In the genomic region with DNA sequence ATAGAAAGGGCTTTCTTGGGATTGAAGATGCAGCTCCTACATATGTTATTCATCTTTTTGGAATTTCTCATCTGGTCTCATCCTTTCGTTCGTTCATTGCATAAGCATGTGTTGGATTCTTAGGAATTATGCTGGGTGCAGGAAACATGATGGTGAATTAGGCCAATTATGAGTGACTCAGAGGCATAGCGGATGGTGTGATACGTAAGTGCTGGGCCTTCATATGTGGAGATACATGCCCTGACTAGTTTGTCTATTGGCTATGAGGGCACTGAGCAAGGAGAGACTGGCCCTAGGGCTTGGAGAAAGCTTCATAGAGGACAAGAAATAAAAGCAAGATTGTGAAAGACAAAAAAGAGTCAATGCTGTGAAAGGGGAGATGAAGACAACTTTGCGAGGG, we compare ENCODE assay signal across 14 cellular contexts.
DNase-seq lines count a peak whose midpoint lies in the region; FAIRE-seq and TF ChIP-seq lines count a peak whose summit lies in the region.
"Had no signal": no experiment of that assay in that cellular context is flagged by ENCODE, and none has a peak within 500 bp of the region (broad histone marks: within the 10 kb centered on the region; RNA-seq: fewer than 3 reads in every experiment).

No MANE protein-coding gene starts in this region.

- peak overlapping the region; percentile 10 for H3K9ac ChIP-seq in keratinocyte (ENCODE audit: control insufficient read depth, extremely low read depth, insufficient read depth, low read length)
- H3K9ac ChIP-seq: parathyroid adenoma had no signal

- TF ChIP-seq CTCF in brain microvascular endothelial cell (IDR thresholded peaks at IDR 0.05; ENCODE audit: low read depth, low read length, missing control alignments) (no peak), keratinocyte (optimal IDR thresholded peaks at IDR 0.05 in 1 of 3, IDR thresholded peaks at IDR 0.05 in 1 of 3, conservative IDR thresholded peaks at IDR 0.05 in 1 of 3; ENCODE audit: extremely low read depth in 1 of 3, insufficient read depth in 2 of 3, low read length in 3 of 3) (no peak)

- no peaks in the 10 kb centered on the region for H3K36me3 ChIP-seq in brain microvascular endothelial cell (replicated peaks)
- no peaks in the 10 kb centered on the region for H3K36me3 ChIP-seq in keratinocyte (ENCODE audit: control insufficient read depth in 2 of 2, extremely low read depth in 1 of 2, insufficient read depth in 2 of 2, low read length in 2 of 2)
- no peaks in the 10 kb centered on the region for H3K36me3 ChIP-seq in small intestine (ENCODE audit: control insufficient read depth in 2 of 2, insufficient read depth in 2 of 2, low read length in 2 of 2)
- H3K36me3 ChIP-seq: uterus had no signal

- peak overlapping the region; percentile 70 for H3K4me2 ChIP-seq in keratinocyte (ENCODE audit: control insufficient read depth, extremely low read depth, insufficient read depth, low read depth, low read length)

- WGBS in small intestine, 3 donors: 87 to 90% (median 90%) methylated on average over 5 of the region's 5 CpGs

- dilution Hi-C loops in keratinocyte (cut with MboI; ENCODE audit: extremely low pct_ligation_motif_present, low sequenced_read_pairs): no loop called here

- H3K79me2 ChIP-seq in keratinocyte (ENCODE audit: control insufficient read depth, insufficient read depth, low read length): no peaks in the 10 kb centered on the region
- H3K79me2 ChIP-seq: parathyroid adenoma had no signal

- in situ Hi-C loops in brain microvascular endothelial cell (cut with HindIII; ENCODE audit: low pct_ligation_motif_present, low sequenced_read_pairs): no loop called here

- H3K4me3 ChIP-seq in brain microvascular endothelial cell (ENCODE audit: low read depth, low read length) (no peak overlapping the region), keratinocyte (ENCODE audit: control insufficient read depth in 2 of 3, extremely low read depth in 1 of 3, insufficient read depth in 2 of 3, low read depth in 1 of 3, low read length in 3 of 3) (peak overlapping the region in 2 of 3 experiments; percentile 1 to 37), small intestine (ENCODE audit: low read depth in 1 of 2, low read length in 2 of 2) (no peak overlapping the region)
- H3K4me3 ChIP-seq: uterus had no signal

- H3K27me3 ChIP-seq in brain microvascular endothelial cell (replicated peaks) (no peaks in the 10 kb centered on the region), keratinocyte (ENCODE audit: control insufficient read depth, extremely low read depth, insufficient read depth, low read length) (no peaks in the 10 kb centered on the region), small intestine (ENCODE audit: control insufficient read depth in 2 of 2, insufficient read depth in 2 of 2, low read length in 2 of 2) (no peaks in the 10 kb centered on the region)
- H3K27me3 ChIP-seq: uterus had no signal

- H2AFZ ChIP-seq in keratinocyte (ENCODE audit: control insufficient read depth, low read length): peak overlapping the region; percentile 55
- H2AFZ ChIP-seq: parathyroid adenoma had no signal

- H3K4me1 ChIP-seq in keratinocyte (ENCODE audit: control insufficient read depth, extremely low read depth, insufficient read depth, low read length) (peaks cover 28% of the 10 kb centered on the region), small intestine (ENCODE audit: control insufficient read depth in 2 of 2, insufficient read depth in 1 of 2, low read depth in 1 of 2, low read length in 1 of 2) (no peaks in the 10 kb centered on the region)
- H3K4me1 ChIP-seq: parathyroid adenoma, uterus had no signal

- no peaks in the 10 kb centered on the region for H3K9me3 ChIP-seq in keratinocyte (ENCODE audit: control insufficient read depth, low read depth, low read length)
- H3K9me3 ChIP-seq in small intestine (ENCODE audit: control insufficient read depth, low read depth): no peaks in the 10 kb centered on the region
- H3K9me3 ChIP-seq: uterus had no signal

- DNase-seq in AG08395 (ENCODE audit: low spot score) (peak; percentile 76), HT1080 (ENCODE audit: low read depth) (peak; percentile 92), brain microvascular endothelial cell (peak; percentile 12), keratinocyte (ENCODE audit: low read depth, low spot score) (peak; percentile 94), T-helper 1 cell (no peak), KG1 (lab: John Stamatoyannopoulos, UW) (no peak), amygdala (lab: John Stamatoyannopoulos, UW) (no peak), small intestine (no peak)
- DNase-seq: DMS79, NCI-H345, uterus had no signal

- FAIRE-seq in keratinocyte (lab: Jason Lieb, UNC) (peak; percentile 99), small intestine (lab: Jason Lieb, UNC) (no peak)
- FAIRE-seq: GM12892 had no signal

- H4K20me1 ChIP-seq in keratinocyte (ENCODE audit: control insufficient read depth, extremely low read depth, insufficient read depth, low read length): no peaks in the 10 kb centered on the region

- H3K9me1 ChIP-seq in keratinocyte (ENCODE audit: control insufficient read depth, extremely low read depth, insufficient read depth, low read length): peaks cover 4% of the 10 kb centered on the region

- H3K27ac ChIP-seq in brain microvascular endothelial cell (no peak overlapping the region), keratinocyte (ENCODE audit: control insufficient read depth, insufficient read depth, low read length) (peak overlapping the region; percentile 62), small intestine (ENCODE audit: low read depth in 1 of 2, low read length in 1 of 2) (no peak overlapping the region)
- H3K27ac ChIP-seq: HL-60, parathyroid adenoma, uterus had no signal

Comparison
In these comparisons a context has a peak if more than half of its experiments do, and no peak if none do; other contexts are left out.
1. DNase-seq: peak in AG08395 (single experiment), HT1080 (single experiment), brain microvascular endothelial cell (single experiment) and keratinocyte (single experiment); none in T-helper 1 cell (0 of 5), KG1 (single experiment), amygdala (0 of 56) and small intestine (single experiment).
2. H3K4me3 ChIP-seq: peak in keratinocyte (2 of 3); none in brain microvascular endothelial cell (single experiment) and small intestine (0 of 2).